23 cellular contexts compared by ENCODE assay signal in genomic region chr10:27364028-27364427, GRCh38.
A peak's percentile ranks its signal among the peaks of the same experiment; 100 is the strongest.
DNase-seq lines count a peak whose midpoint lies in the region; ATAC-seq and TF ChIP-seq lines count a peak whose summit lies in the region.
"Had no signal": no experiment of that assay in that cellular context is flagged by ENCODE, and none has a peak within 500 bp of the region (broad histone marks: within the 10 kb centered on the region; RNA-seq: fewer than 3 reads in every experiment).

No MANE protein-coding gene starts in this region.

- H3K79me1 ChIP-seq in neuronal stem cell (ENCODE audit: low read depth, low read length), result no peaks in the 10 kb centered on the region

- TF ChIP-seq CTCF in HEK293 (tag by site-specific recombination; IDR thresholded peaks at IDR 0.05), result no peak
- TF ChIP-seq CTCF in WERI-Rb-1 (IDR thresholded peaks at IDR 0.05; ENCODE audit: low read depth, low read length), result no peak

- no peaks in the 10 kb centered on the region for H3K4me1 Mint-ChIP-seq in T-cell
- no peaks in the 10 kb centered on the region for H3K4me1 Mint-ChIP-seq in CD4-positive, alpha-beta memory T cell
- H3K4me1 Mint-ChIP-seq: CD14-positive monocyte, GM23338, H9 had no signal

- no peak overlapping the region for H3K4me3 Mint-ChIP-seq in T-cell
- no peak overlapping the region for H3K4me3 Mint-ChIP-seq in CD4-positive, alpha-beta memory T cell
- H3K4me3 Mint-ChIP-seq: CD14-positive monocyte; CD4-positive, alpha-beta T cell; GM23338; H9; HFFc6 had no signal

- ATAC-seq in HG03135 (IDR thresholded peaks at IDR 0.05; ENCODE audit: unreplicated experiment), result no peak
- ATAC-seq in T-cell (replicated peaks in 1 of 4), result no peak
- ATAC-seq: A549, GM23338, HCT116 had no signal

- no peaks in the 10 kb centered on the region for H3K27me3 Mint-ChIP-seq in T-cell
- H3K27me3 Mint-ChIP-seq in CD4-positive, alpha-beta memory T cell, result no peaks in the 10 kb centered on the region
- H3K27me3 Mint-ChIP-seq: CD4-positive, alpha-beta T cell had no signal

- no peak overlapping the region for H2AFZ ChIP-seq in neuronal stem cell (ENCODE audit: low read length)
- H2AFZ ChIP-seq: GM23338 had no signal

- H4K91ac ChIP-seq in neuronal stem cell (ENCODE audit: low read depth, low read length, poor library complexity), result no peak overlapping the region

- DNase-seq in WERI-Rb-1 (peak; percentile 18), neuronal stem cell (ENCODE audit: low spot score) (no peak), T-cell (no peak)
- no peak for DNase-seq in CD4-positive, alpha-beta memory T cell
- DNase-seq: 8988T; ACHN; AML-193; BE2C; Calu3; CD4-positive, alpha-beta T cell; COR-L47; DMS53; DMS79 treated with DMSO at 0.1 percent for 48 hours; GF-D8; H9; HFFc6 had no signal

- no peak overlapping the region for H4K8ac ChIP-seq in neuronal stem cell (ENCODE audit: low read depth, low read length)

- peak overlapping the region; percentile 49 for H3K23ac ChIP-seq in neuronal stem cell (ENCODE audit: low read depth, low read length, poor library complexity)

- H2BK120ac ChIP-seq in neuronal stem cell (ENCODE audit: low read depth, low read length), result no peak overlapping the region

- no peak overlapping the region for H3K4me2 ChIP-seq in neuronal stem cell (ENCODE audit: insufficient read depth, low read length, poor library complexity, severe bottlenecking)
- H3K4me2 ChIP-seq: A549; BLaER1 treated with 17β-estradiol and CSF1 and Interleukin-3, amounts not matched to agents 10 nM and 100 nM; GM23338 had no signal

- peak overlapping the region; percentile 94 for H3K14ac ChIP-seq in neuronal stem cell (ENCODE audit: low read length)

- no peaks in the 10 kb centered on the region for H3K36me3 ChIP-seq in HEK293 (ENCODE audit: control insufficient read depth in 2 of 2, insufficient read depth in 1 of 2, low read length in 2 of 2)
- no peaks in the 10 kb centered on the region for H3K36me3 ChIP-seq in WERI-Rb-1
- H3K36me3 ChIP-seq in neuronal stem cell (replicated peaks in 1 of 2; ENCODE audit: control insufficient read depth in 2 of 2, insufficient read depth in 2 of 2, low read length in 2 of 2), result no peaks in the 10 kb centered on the region
- no peaks in the 10 kb centered on the region for H3K36me3 ChIP-seq in CD4-positive, alpha-beta memory T cell (ENCODE audit: insufficient read depth, low read length)
- H3K36me3 ChIP-seq: BE2C; BLaER1 treated with 17β-estradiol and CSF1 and Interleukin-3, amounts not matched to agents 10 nM and 100 nM had no signal

- no peak overlapping the region for H3K4ac ChIP-seq in neuronal stem cell (ENCODE audit: low read length)

- POLR2A ChIA-PET in HEK293 (lab: Yijun Ruan, JAX), result no interaction called here
- POLR2A ChIA-PET in T-cell (lab: Charles Lee), result no interaction called here
- POLR2A ChIA-PET in CD4-positive, alpha-beta memory T cell (lab: Charles Lee; ENCODE audit: partially characterized antibody), result no interaction called here

- H3K4me3 ChIP-seq in HEK293 (ENCODE audit: low read depth, low read length) (no peak overlapping the region), WERI-Rb-1 (ENCODE audit: low read depth, low read length) (no peak overlapping the region), neuronal stem cell (ENCODE audit: low read length in 2 of 2) (no peak overlapping the region)
- H3K4me3 ChIP-seq in CD4-positive, alpha-beta memory T cell (ENCODE audit: low read length in 2 of 2), result no peak overlapping the region
- H3K4me3 ChIP-seq: A549; BLaER1 treated with 17β-estradiol and CSF1 and Interleukin-3, amounts not matched to agents 10 nM and 100 nM; GM23338 had no signal

- H3K36me3 Mint-ChIP-seq in T-cell, result no peaks in the 10 kb centered on the region
- H3K36me3 Mint-ChIP-seq in CD4-positive, alpha-beta memory T cell, result no peaks in the 10 kb centered on the region
- H3K36me3 Mint-ChIP-seq: CD14-positive monocyte had no signal

- no CpG with 5 or more reads among the region's 8 CpGs for WGBS in neuronal stem cell (ENCODE audit: extremely low coverage in 2 of 2, insufficient read length in 2 of 2, insufficient replicate concordance in 1 of 2), 2 donors

- H3K18ac ChIP-seq in neuronal stem cell (ENCODE audit: low read length), result no peak overlapping the region

- H3K9me3 Mint-ChIP-seq in T-cell, result no peaks in the 10 kb centered on the region
- no peaks in the 10 kb centered on the region for H3K9me3 Mint-ChIP-seq in CD4-positive, alpha-beta memory T cell
- H3K9me3 Mint-ChIP-seq: CD14-positive monocyte; CD4-positive, alpha-beta T cell; GM23338; H9; HFFc6 had no signal

- CTCF ChIA-PET in HEK293 (lab: Yijun Ruan, JAX) (interaction anchor here (2.0 kb wide), 1 partner anchor 140 kb away, joined by 7 read pairs; no protein-coding TSS in a partner anchor), T-cell (lab: Charles Lee) (interaction anchor here in 1 of 2 donors (1.5 kb wide), 1 partner anchor 141 kb away, joined by 9 read pairs; no protein-coding TSS in a partner anchor)
- CTCF ChIA-PET in CD4-positive, alpha-beta memory T cell (lab: Charles Lee; ENCODE audit: partially characterized antibody), result interaction anchor here (1.3 to 2.4 kb wide), 3 partner anchors 112 to 141 kb away, joined by 3 to 26 read pairs (median 5); no protein-coding TSS in a partner anchor

- no peak overlapping the region for H2BK15ac ChIP-seq in neuronal stem cell (ENCODE audit: low read length)

- H2BK5ac ChIP-seq in neuronal stem cell (ENCODE audit: low read length), result no peak overlapping the region

- no peak overlapping the region for H3K9ac ChIP-seq in neuronal stem cell (ENCODE audit: low read depth, low read length, poor library complexity)
- H3K9ac ChIP-seq: BLaER1 treated with 17β-estradiol and CSF1 and Interleukin-3, amounts not matched to agents 10 nM and 100 nM had no signal

- H3K4me1 ChIP-seq in HEK293 (ENCODE audit: control insufficient read depth, insufficient read depth, low read length), result no peaks in the 10 kb centered on the region
- H3K4me1 ChIP-seq in neuronal stem cell (ENCODE audit: control insufficient read depth in 2 of 2, insufficient read depth in 1 of 2, low read depth in 1 of 2, low read length in 2 of 2), result no peaks in the 10 kb centered on the region
- H3K4me1 ChIP-seq in CD4-positive, alpha-beta memory T cell (ENCODE audit: insufficient read depth, low read length), result no peaks in the 10 kb centered on the region
- H3K4me1 ChIP-seq: A549 had no signal

- H3K9me3 ChIP-seq in HEK293 (ENCODE audit: control insufficient read depth, insufficient read depth, low read depth, low read length) (no peaks in the 10 kb centered on the region), WERI-Rb-1 (ENCODE audit: severe bottlenecking) (no peaks in the 10 kb centered on the region), neuronal stem cell (replicated peaks in 1 of 2; ENCODE audit: control insufficient read depth in 2 of 2, insufficient read depth in 1 of 2, low read depth in 1 of 2, low read length in 2 of 2) (no peaks in the 10 kb centered on the region)
- H3K9me3 ChIP-seq in CD4-positive, alpha-beta memory T cell (ENCODE audit: control insufficient read depth in 1 of 2, low read length in 2 of 2), result no peaks in the 10 kb centered on the region
- H3K9me3 ChIP-seq: A549; BE2C; BLaER1 treated with 17β-estradiol and CSF1 and Interleukin-3, amounts not matched to agents 10 nM and 100 nM had no signal

- H3K27ac Mint-ChIP-seq in T-cell, result no peak overlapping the region
- H3K27ac Mint-ChIP-seq in CD4-positive, alpha-beta memory T cell, result no peak overlapping the region
- H3K27ac Mint-ChIP-seq: CD14-positive monocyte; CD4-positive, alpha-beta T cell; GM23338; HFFc6 had no signal

- intact Hi-C loops in CD4-positive, alpha-beta memory T cell (cut with micrococcal nuclease), result loop anchor here (5.0 kb wide), 1 partner anchor 207 kb away; the partner anchor contains the start of gene MASTL

- no peak overlapping the region for H2BK12ac ChIP-seq in neuronal stem cell (ENCODE audit: low read length)

- no peak overlapping the region for H2AK5ac ChIP-seq in neuronal stem cell (ENCODE audit: low read depth, low read length)

- H3K27ac ChIP-seq in HEK293 (ENCODE audit: extremely low read depth, low read depth, low read length) (no peak overlapping the region), WERI-Rb-1 (no peak overlapping the region), neuronal stem cell (replicated peaks; ENCODE audit: low read length) (no peak overlapping the region)
- H3K27ac ChIP-seq in CD4-positive, alpha-beta memory T cell (ENCODE audit: low read depth, low read length), result no peak overlapping the region
- H3K27ac ChIP-seq: A549; BLaER1 treated with 17β-estradiol and CSF1 and Interleukin-3, amounts not matched to agents 10 nM and 100 nM had no signal

- H3K27me3 ChIP-seq in WERI-Rb-1 (ENCODE audit: insufficient read depth, low read depth, severe bottlenecking), result no peaks in the 10 kb centered on the region
- peaks cover 0 to 5% (median 0%) of the 10 kb centered on the region in 3 experiments for H3K27me3 ChIP-seq in neuronal stem cell (ENCODE audit: control insufficient read depth in 3 of 3, insufficient read depth in 3 of 3, low read depth in 1 of 3, low read length in 3 of 3)
- no peaks in the 10 kb centered on the region for H3K27me3 ChIP-seq in CD4-positive, alpha-beta memory T cell (ENCODE audit: insufficient read depth, low read length)
- H3K27me3 ChIP-seq: BLaER1 treated with 17β-estradiol and CSF1 and Interleukin-3, amounts not matched to agents 10 nM and 100 nM had no signal

TF ChIP-seq in HEK293, 187 proteins besides CTCF, POLR2A, EP300 and RAD21 (continues in another document):
- TF ChIP-seq ZNF530 (tag by site-specific recombination; IDR thresholded peaks at IDR 0.05; ENCODE audit: low read depth), result no peak
